Comparison of ENCODE assay signal across 10 cellular contexts in the genomic region with DNA sequence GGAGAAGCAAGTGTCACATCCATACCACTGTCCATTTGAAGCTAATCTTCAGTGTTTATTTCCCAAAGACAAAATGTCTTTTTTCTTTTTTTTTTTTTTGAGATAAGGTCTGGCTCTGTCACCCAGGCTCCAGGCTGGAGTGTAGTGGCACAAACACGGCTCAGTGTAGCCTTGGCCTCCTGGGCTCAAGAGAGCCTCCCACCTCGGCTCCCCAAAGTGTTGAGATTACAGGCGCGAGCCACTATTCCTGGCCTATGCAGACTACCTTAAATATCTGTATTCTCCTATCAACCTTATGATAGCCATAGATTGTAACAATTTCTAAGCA. TPM values are rescaled to one million over a fixed set of nuclear protein-coding genes. Genes with fewer than 3 reads are reported as not detected.
A peak's percentile ranks its signal among the peaks of the same experiment; 100 is the strongest.
DNase-seq lines count a peak whose midpoint lies in the region; ATAC-seq, FAIRE-seq and TF ChIP-seq lines count a peak whose summit lies in the region.
"Had no signal": no experiment of that assay in that cellular context is flagged by ENCODE, and none has a peak within 500 bp of the region (broad histone marks: within the 10 kb centered on the region; RNA-seq: fewer than 3 reads in every experiment).

No MANE protein-coding gene starts in this region.

- peaks cover 19% of the 10 kb centered on the region for H3K4me1 Mint-ChIP-seq in activated naive CD4-positive, alpha-beta T cell treated with anti-CD3 and anti-CD28 coated beads for 36 hours (ENCODE audit: low read depth)

- FAIRE-seq in pancreas (lab: Jason Lieb, UNC), result no peak
- FAIRE-seq: urothelium cell line had no signal

- no peak for DNase-seq in activated naive CD4-positive, alpha-beta T cell treated with anti-CD3 and anti-CD28 coated beads, Interleukin-2, amount 50 U/mL, for 72 hours (ENCODE audit: low spot score in 2 of 2)
- no peak for DNase-seq in activated naive CD4-positive, alpha-beta T cell treated with anti-CD3 and anti-CD28 coated beads for 36 hours
- DNase-seq in SK-N-SH (no peak), pancreas (no peak), HuH-7 (ENCODE audit: low spot score) (no peak), G401 (ENCODE audit: low spot score) (no peak)

- H3K4me3 Mint-ChIP-seq in activated naive CD4-positive, alpha-beta T cell treated with anti-CD3 and anti-CD28 coated beads for 36 hours, result no peak overlapping the region

- 57% methylated on average over 4 of the region's 4 CpGs for WGBS in SK-N-SH (ENCODE audit: low lambda C conversion rate)
- 18 to 20% methylated on average over 4 of the region's 4 CpGs for WGBS in pancreas, 2 donors

- H3K9ac ChIP-seq in SK-N-SH, result no peak overlapping the region

- intact Hi-C loops in activated naive CD4-positive, alpha-beta T cell treated with anti-CD3 and anti-CD28 coated beads for 36 hours (cut with micrococcal nuclease), result loop anchor here (1.0 to 10.0 kb wide), 3 partner anchors 94 to 1025 kb away; no protein-coding TSS in a partner anchor
- intact Hi-C loops in pancreas (cut with DNase I), result loop anchor here (5.0 to 10.0 kb wide), 3 partner anchors 175 to 225 kb away; no protein-coding TSS in a partner anchor

- in situ Hi-C loops in G401 (cut with HindIII; ENCODE audit: low sequenced_read_pairs), result no loop called here

- H3K4me1 ChIP-seq in SK-N-SH (ENCODE audit: control insufficient read depth in 1 of 2, insufficient read depth in 2 of 2, low read depth in 1 of 2, low read length in 1 of 2) (peaks cover 0 to 2% of the 10 kb centered on the region in 2 experiments; a peak in 1 of 4 replicates), pancreas (no peaks in the 10 kb centered on the region)

- no peak overlapping the region for H3K4me2 ChIP-seq in SK-N-SH

- TF ChIP-seq RAD21 in SK-N-SH (IDR thresholded peaks at IDR 0.05; ENCODE audit: low read length), result no peak

- no peaks in the 10 kb centered on the region for H4K20me1 ChIP-seq in SK-N-SH (ENCODE audit: insufficient read depth)

- H3K4me3 ChIP-seq in SK-N-SH (ENCODE audit: low read depth in 2 of 2, low read length in 1 of 2) (peak overlapping the region in 1 of 2 experiments; percentile 11; a peak in 1 of 4 replicates), pancreas (no peak overlapping the region)
- H3K4me3 ChIP-seq: skin epidermis had no signal

- H3K27me3 ChIP-seq in SK-N-SH (ENCODE audit: insufficient read depth) (peaks cover 12% of the 10 kb centered on the region; the same call in 1 of the 2 replicates), pancreas (no peaks in the 10 kb centered on the region)

- no peaks in the 10 kb centered on the region for H3K9me3 Mint-ChIP-seq in activated naive CD4-positive, alpha-beta T cell treated with anti-CD3 and anti-CD28 coated beads, Interleukin-2, amount 50 U/mL, for 72 hours
- no peaks in the 10 kb centered on the region for H3K9me3 Mint-ChIP-seq in activated naive CD4-positive, alpha-beta T cell treated with anti-CD3 and anti-CD28 coated beads for 36 hours

- POLR2A ChIA-PET in SK-N-SH (lab: Yijun Ruan, JAX), result interaction anchor here (0.6 to 1.4 kb wide), 3 partner anchors 27 to 95 kb away, joined by 3 to 5 read pairs (median 4); partner anchors contain the start of genes RCCD1 and VPS33B

- no peaks in the 10 kb centered on the region for H3K36me3 Mint-ChIP-seq in activated naive CD4-positive, alpha-beta T cell treated with anti-CD3 and anti-CD28 coated beads, Interleukin-2, amount 50 U/mL, for 72 hours
- H3K36me3 Mint-ChIP-seq in activated naive CD4-positive, alpha-beta T cell treated with anti-CD3 and anti-CD28 coated beads for 36 hours (ENCODE audit: low read depth), result no peaks in the 10 kb centered on the region

- 0 out of 2 replicates have a peak overlapping the region, but pooled peaks have one; percentile 19 for H2AFZ ChIP-seq in SK-N-SH (ENCODE audit: low read depth)

- H3K36me3 ChIP-seq in SK-N-SH (replicated peaks in 1 of 2; ENCODE audit: control insufficient read depth in 1 of 2, insufficient read depth in 2 of 2, low read length in 1 of 2) (no peaks in the 10 kb centered on the region), pancreas (no peaks in the 10 kb centered on the region)

- no peak for TF ChIP-seq EP300 in SK-N-SH (IDR thresholded peaks at IDR 0.05; ENCODE audit: borderline replicate concordance in 1 of 2, low read depth in 1 of 2, low read length in 1 of 2)

- TF ChIP-seq CTCF in SK-N-SH (IDR thresholded peaks at IDR 0.05), result no peak
- TF ChIP-seq CTCF in pancreas (IDR thresholded peaks at IDR 0.05), result no peak

- no peaks in the 10 kb centered on the region for H3K27me3 Mint-ChIP-seq in activated naive CD4-positive, alpha-beta T cell treated with anti-CD3 and anti-CD28 coated beads for 36 hours (ENCODE audit: low read depth)

- no peaks in the 10 kb centered on the region for H3K9me3 ChIP-seq in SK-N-SH
- no peaks in the 10 kb centered on the region for H3K9me3 ChIP-seq in pancreas

- H3F3A ChIP-seq in SK-N-SH (replicated peaks; ENCODE audit: insufficient read depth), result no peaks in the 10 kb centered on the region

- no peaks in the 10 kb centered on the region for H3K9me2 ChIP-seq in SK-N-SH

- peak; percentile 20 to 51 for ATAC-seq in activated naive CD4-positive, alpha-beta T cell treated with anti-CD3 and anti-CD28 coated beads, Interleukin-2, amount 50 U/mL, for 72 hours
- peak; percentile 13 for ATAC-seq in HG02623 (IDR thresholded peaks at IDR 0.05; ENCODE audit: unreplicated experiment)
- peak; percentile 22 to 48 (median 31) for ATAC-seq in pancreas
- no peak for ATAC-seq in GM21737 (IDR thresholded peaks at IDR 0.05; ENCODE audit: unreplicated experiment)

- H3K27ac Mint-ChIP-seq in activated naive CD4-positive, alpha-beta T cell treated with anti-CD3 and anti-CD28 coated beads, Interleukin-2, amount 50 U/mL, for 72 hours, result no peak overlapping the region
- H3K27ac Mint-ChIP-seq in activated naive CD4-positive, alpha-beta T cell treated with anti-CD3 and anti-CD28 coated beads for 36 hours, result no peak overlapping the region

- H3K27ac ChIP-seq in SK-N-SH (ENCODE audit: low read depth in 2 of 2, low read length in 1 of 2) (no peak overlapping the region), pancreas (no peak overlapping the region)
- H3K27ac ChIP-seq: skin epidermis had no signal

- no peaks in the 10 kb centered on the region for H3K79me2 ChIP-seq in SK-N-SH (ENCODE audit: insufficient read depth)

- CTCF ChIA-PET in activated naive CD4-positive, alpha-beta T cell treated with anti-CD3 and anti-CD28 coated beads for 36 hours (lab: Charles Lee), result interaction anchor here (0.5 to 3.7 kb wide), 13 partner anchors 10 to 222 kb away, joined by 3 to 20 read pairs (median 4); partner anchors contain the start of genes HDDC3, UNC45A and VPS33B
- CTCF ChIA-PET in SK-N-SH (lab: Yijun Ruan, JAX), result interaction anchor here (0.6 to 10.6 kb wide), 36 partner anchors 9 to 223 kb away, joined by 3 to 186 read pairs (median 5); partner anchors contain the start of genes HDDC3, MAN2A2, RCCD1 and UNC45A

TF ChIP-seq in SK-N-SH, 30 proteins besides CTCF, POLR2A, EP300 and RAD21 (continues in another document):
- TF ChIP-seq RCOR1 (IDR thresholded peaks at IDR 0.05; ENCODE audit: low read length), result no peak
- TF ChIP-seq POLR2AphosphoS5 (IDR thresholded peaks at IDR 0.05; ENCODE audit: low read depth, low read length), result no peak
- no peak for TF ChIP-seq RXRA (IDR thresholded peaks at IDR 0.05; ENCODE audit: borderline replicate concordance, low read depth)
- TF ChIP-seq SIN3A (IDR thresholded peaks at IDR 0.05; ENCODE audit: borderline replicate concordance, low read depth, low read length), result no peak
- no peak for TF ChIP-seq SMC3 (IDR thresholded peaks at IDR 0.05; ENCODE audit: low read depth, low read length)
- TF ChIP-seq ELF1 (IDR thresholded peaks at IDR 0.05), result no peak
- TF ChIP-seq CHD2 (IDR thresholded peaks at IDR 0.05; ENCODE audit: low read length, partially characterized antibody), result no peak
- TF ChIP-seq USF2 (IDR thresholded peaks at IDR 0.05; ENCODE audit: borderline replicate concordance, low read depth, low read length), result no peak
- no peak for TF ChIP-seq NRF1 (IDR thresholded peaks at IDR 0.05; ENCODE audit: low read depth, low read length)
- TF ChIP-seq FOXM1 (IDR thresholded peaks at IDR 0.05; ENCODE audit: low read depth), result no peak

RNA-seq across cellular contexts. Expression of gene VPS33B, which starts 27.7 kb away (rescaled TPM):
- 10 to 100 TPM; 22.2 to 34.4 TPM for total RNA-seq in activated naive CD4-positive, alpha-beta T cell treated with anti-CD3 and anti-CD28 coated beads, Interleukin-2, amount 50 U/mL, for 72 hours
- 10 to 100 TPM; 19.8 to 21.2 TPM for total RNA-seq in activated naive CD4-positive, alpha-beta T cell treated with anti-CD3 and anti-CD28 coated beads for 36 hours
- polyA plus RNA-seq in SK-N-SH (2012; rRNA removed) (16.6 and 25.3 TPM in 2 replicates), pancreas (10 to 100 TPM; 11.6 to 18.9 TPM)
- polyA plus RNA-seq in SK-N-SH (2012; cell fraction: cytosol; rRNA removed), result 9.9 and 12.4 TPM in 2 replicates
- polyA plus RNA-seq in SK-N-SH (2012; cell fraction: nucleus; rRNA removed), result 63.5 and 71.2 TPM in 2 replicates
- 1 to 10 TPM; 4.2 to 8.8 (median 5.9) TPM for total RNA-seq in pancreas
- 8.9 and 12.8 TPM in 2 replicates for total RNA-seq in G401 (2014; rRNA removed; shearing (Covaris generic))

RNA-seq across cellular contexts. Expression of gene SV2B, which starts 50.0 kb away (rescaled TPM):
- total RNA-seq in activated naive CD4-positive, alpha-beta T cell treated with anti-CD3 and anti-CD28 coated beads, Interleukin-2, amount 50 U/mL, for 72 hours, result under 1 TPM; 0.12 to 0.20 TPM
- under 1 TPM; 0.07 TPM for total RNA-seq in activated naive CD4-positive, alpha-beta T cell treated with anti-CD3 and anti-CD28 coated beads for 36 hours
- not detected in 2 replicates for polyA plus RNA-seq in SK-N-SH (2012; rRNA removed)
- not detected in 2 replicates for polyA plus RNA-seq in SK-N-SH (2012; cell fraction: cytosol; rRNA removed)
- polyA plus RNA-seq in SK-N-SH (2012; cell fraction: nucleus; rRNA removed), result not detected in 2 replicates
- 10 to 100 TPM in 1 of 6 donors, 1 to 10 TPM in 5; 3.6 to 11.3 (median 6.5) TPM for total RNA-seq in pancreas
- polyA plus RNA-seq in pancreas, result 1 to 10 TPM in 1 of 2 donors, under 1 TPM in 1; 0.53 to 2.7 TPM
- total RNA-seq in G401 (2014; rRNA removed; shearing (Covaris generic)), result not detected in 2 replicates

RNA-seq across cellular contexts. Expression of gene PRC1, which starts 55.8 kb away (rescaled TPM):
- total RNA-seq in activated naive CD4-positive, alpha-beta T cell treated with anti-CD3 and anti-CD28 coated beads, Interleukin-2, amount 50 U/mL, for 72 hours, result 100 to 1,000 TPM; 115 to 233 TPM
- 100 to 1,000 TPM; 173 TPM for total RNA-seq in activated naive CD4-positive, alpha-beta T cell treated with anti-CD3 and anti-CD28 coated beads for 36 hours
- polyA plus RNA-seq in SK-N-SH (2012; rRNA removed) (125 and 132 TPM in 2 replicates), pancreas (10 to 100 TPM in 1 of 2 donors, 1 to 10 TPM in 1; 5.1 to 12.7 TPM)
- 95.7 and 109 TPM in 2 replicates for polyA plus RNA-seq in SK-N-SH (2012; cell fraction: cytosol; rRNA removed)
- polyA plus RNA-seq in SK-N-SH (2012; cell fraction: nucleus; rRNA removed), result 120 and 176 TPM in 2 replicates
- 1 to 10 TPM; 3.9 to 5.8 (median 4.8) TPM for total RNA-seq in pancreas
- 138 and 140 TPM in 2 replicates for total RNA-seq in G401 (2014; rRNA removed; shearing (Covaris generic))

Comparison
In these comparisons a context has a peak if more than half of its experiments do, and no peak if none do; other contexts are left out.
1. RNA of gene PRC1, which starts 55.8 kb away (total RNA-seq): 115 to 233 TPM in activated naive CD4-positive, alpha-beta T cell treated with anti-CD3 and anti-CD28 coated beads, Interleukin-2, amount 50 U/mL, for 72 hours, 173 TPM in activated naive CD4-positive, alpha-beta T cell treated with anti-CD3 and anti-CD28 coated beads for 36 hours and 138 to 140 TPM in G401; 3.9 to 5.8 TPM in pancreas; every median in the first group is over 10 times any median in the second.